In the genomic region with DNA sequence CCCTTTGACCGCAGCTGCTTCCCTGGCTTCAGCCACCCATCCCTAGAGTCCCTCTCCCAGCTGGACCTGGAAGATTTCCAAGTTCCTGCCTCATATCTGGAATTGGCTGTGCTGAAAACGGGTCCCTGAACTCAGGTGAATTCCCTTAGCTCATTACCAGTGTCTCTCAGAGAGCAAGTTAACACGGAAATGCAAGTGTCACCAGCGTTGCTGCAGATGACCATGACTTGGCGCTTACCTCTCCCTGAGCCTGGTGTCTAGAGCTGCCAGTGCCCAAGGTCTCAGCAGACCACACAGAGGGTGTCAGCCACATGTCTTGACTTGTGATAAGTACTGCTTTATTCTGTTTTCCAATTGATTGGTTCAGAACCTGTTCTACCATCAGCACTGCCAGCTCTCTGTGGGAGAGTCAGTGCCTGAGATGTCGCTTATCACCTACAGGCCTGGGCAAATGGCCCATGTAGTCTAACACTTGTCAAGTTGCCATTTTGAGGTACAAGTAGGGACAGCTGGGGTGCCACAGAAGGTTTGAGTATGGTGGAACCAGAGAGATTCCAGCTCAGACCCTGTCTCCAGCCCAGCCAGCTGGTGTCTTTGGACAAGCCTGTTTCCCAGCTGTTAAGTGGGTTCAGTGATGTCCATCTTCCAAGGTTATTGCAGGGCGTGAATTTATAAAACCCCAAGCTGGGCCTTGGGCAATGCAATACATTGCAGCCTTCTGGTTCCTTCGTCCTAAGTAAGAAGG, we compare ENCODE assay signal across 1 cellular context.
TF ChIP-seq lines count a peak whose summit lies in the region.

No MANE protein-coding gene starts in this region.

TF ChIP-seq in H1, 55 proteins besides CTCF, POLR2A, EP300 and RAD21:
- TF ChIP-seq TCF12 (IDR thresholded peaks at IDR 0.05; ENCODE audit: low read depth, low read length), result no peak
- TF ChIP-seq ASH2L (IDR thresholded peaks at IDR 0.05; ENCODE audit: low read length), result no peak
- TF ChIP-seq CBX8 (IDR thresholded peaks at IDR 0.05; ENCODE audit: borderline replicate concordance, low read depth, low read length), result no peak
- no peak for TF ChIP-seq TAF1 (IDR thresholded peaks at IDR 0.05; ENCODE audit: low read depth, low read length)
- no peak for TF ChIP-seq E2F6 (IDR thresholded peaks at IDR 0.05)
- no peak for TF ChIP-seq JUND (IDR thresholded peaks at IDR 0.05; ENCODE audit: low read length)
